ENCODE assay signal across 25 cellular contexts in the genomic region with DNA sequence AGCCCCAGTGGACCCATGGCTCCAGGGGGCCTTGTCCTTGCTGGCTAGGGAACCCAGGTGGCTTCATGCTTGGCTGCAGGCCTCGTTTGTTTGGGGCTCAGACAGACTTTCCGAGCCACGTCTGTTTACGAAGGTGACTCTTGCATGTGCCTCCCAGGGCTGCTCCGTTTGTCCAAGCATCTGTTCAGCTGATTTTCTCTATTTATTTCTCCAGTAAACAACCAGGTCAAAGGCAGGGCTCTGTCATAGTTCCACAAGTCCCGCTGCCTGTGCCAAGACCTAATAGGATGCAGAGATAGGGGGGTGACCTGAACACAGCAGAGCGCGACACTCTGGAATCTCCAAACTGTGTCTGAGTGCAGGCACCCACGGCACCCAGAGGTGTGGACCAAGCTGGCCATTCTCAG. TPM values are rescaled to one million over a fixed set of nuclear protein-coding genes. Genes with fewer than 3 reads are reported as not detected.
"Had no signal": no experiment of that assay in that cellular context is flagged by ENCODE, and none has a peak within 500 bp of the region (broad histone marks: within the 10 kb centered on the region; RNA-seq: fewer than 3 reads in every experiment).

No MANE protein-coding gene starts in this region.

- H3K36me3 ChIP-seq: lower lobe of right lung, upper lobe of right lung, WERI-Rb-1 had no signal

- ATAC-seq: activated CD8-positive, alpha-beta memory T cell treated with anti-CD3 and anti-CD28 coated beads, Interleukin-2, amount 10 ng/mL, durations not matched to agents 7 days and 5 days; activated CD8-positive, alpha-beta T cell treated with anti-CD3 and anti-CD28 coated beads for 36 hours; lower lobe of right lung; mucosa of descending colon; upper lobe of right lung had no signal

- DNase-seq: activated CD4-positive, alpha-beta T cell treated with anti-CD3 and anti-CD28 coated beads, Interleukin-2, amount 10 ng/mL, durations not matched to agents 7 days and 5 days; activated CD4-positive, CD25-positive, alpha-beta regulatory T cell treated with anti-CD3 and anti-CD28 coated beads, Interleukin-2, amount 50 U/mL, for 72 hours; activated CD8-positive, alpha-beta memory T cell treated with anti-CD3 and anti-CD28 coated beads, Interleukin-2, amount 10 ng/mL, durations not matched to agents 7 days and 5 days; activated CD8-positive, alpha-beta T cell treated with anti-CD3 and anti-CD28 coated beads for 36 hours; activated effector memory CD4-positive, alpha-beta T cell treated with anti-CD3 and anti-CD28 coated beads, Interleukin-2, amount 50 U/mL, for 16 hours; activated naive CD4-positive, alpha-beta T cell treated with anti-CD3 and anti-CD28 coated beads, Interleukin-2, amount 10 ng/mL, durations not matched to agents 7 days and 5 days; activated T-cell treated with anti-CD3 and anti-CD28 coated beads for 4 hours; amygdala; cerebellar nuclear complex; foreskin fibroblast; kidney; lower lobe of right lung; mesendoderm; mucosa of descending colon; nephron progenitor cell; nucleus accumbens; stimulated activated CD4-positive, alpha-beta T cell treated with anti-CD3 and anti-CD28 coated beads, Interleukin-4, amount 100 ng/mL, for 1 hour; stimulated activated naive CD4-positive, alpha-beta T cell treated with Interleukin-2 at 50 U/mL for 16 hours; T-helper 2 cell; upper lobe of right lung; WERI-Rb-1 had no signal

- H3K27ac ChIP-seq: coronary artery, lower lobe of right lung, upper lobe of right lung, WERI-Rb-1 had no signal

- H3K9me3 ChIP-seq: lower lobe of right lung, mucosa of descending colon, upper lobe of right lung had no signal

- H3K4me3 ChIP-seq: coronary artery, lower lobe of right lung, mucosa of descending colon, upper lobe of right lung had no signal

- H3K4me1 ChIP-seq: lower lobe of right lung, upper lobe of right lung had no signal

RNA-seq across cellular contexts. Expression of a gene that starts 12.8 kb away (rescaled TPM):
- total RNA-seq: activated CD4-positive, alpha-beta T cell treated with anti-CD3 and anti-CD28 coated beads, Interleukin-2, amount 10 ng/mL, durations not matched to agents 7 days and 5 days; activated CD8-positive, alpha-beta memory T cell treated with anti-CD3 and anti-CD28 coated beads, Interleukin-2, amount 10 ng/mL, durations not matched to agents 7 days and 5 days; activated CD8-positive, alpha-beta T cell treated with anti-CD3 and anti-CD28 coated beads for 36 hours; bronchial epithelial cell; fibroblast of lung; kidney; lower lobe of right lung; mucosa of descending colon; subcutaneous adipose tissue; upper lobe of right lung had no signal

RNA-seq across cellular contexts. Expression of a gene that starts 50.4 kb away (rescaled TPM):
- total RNA-seq: activated CD4-positive, alpha-beta T cell treated with anti-CD3 and anti-CD28 coated beads, Interleukin-2, amount 10 ng/mL, durations not matched to agents 7 days and 5 days; activated CD8-positive, alpha-beta memory T cell treated with anti-CD3 and anti-CD28 coated beads, Interleukin-2, amount 10 ng/mL, durations not matched to agents 7 days and 5 days; activated CD8-positive, alpha-beta T cell treated with anti-CD3 and anti-CD28 coated beads for 36 hours; bronchial epithelial cell; fibroblast of lung had no signal
